16 cellular contexts compared by ENCODE assay signal in the genomic region with DNA sequence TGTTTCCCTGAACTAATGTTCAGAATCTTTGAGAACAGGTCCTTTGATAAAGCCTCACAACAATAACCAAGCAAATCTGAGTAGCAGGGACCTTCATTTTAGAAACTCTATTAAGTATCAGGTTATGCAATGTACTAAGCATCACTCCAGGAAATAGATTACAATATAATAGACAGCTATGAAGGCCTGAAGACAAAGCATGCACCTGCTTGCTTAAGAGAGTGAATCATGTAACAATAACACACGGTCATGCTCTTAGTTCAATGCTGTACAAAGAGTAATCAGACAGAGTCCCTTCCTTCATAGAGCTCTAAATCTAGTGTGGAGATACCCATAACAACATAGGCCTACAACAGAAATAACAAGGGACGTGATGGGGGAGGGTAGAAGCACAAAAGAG. TPM values are rescaled to one million over a fixed set of nuclear protein-coding genes. Genes with fewer than 3 reads are reported as not detected.
DNase-seq lines count a peak whose midpoint lies in the region; ATAC-seq and TF ChIP-seq lines count a peak whose summit lies in the region.
"Had no signal": no experiment of that assay in that cellular context is flagged by ENCODE, and none has a peak within 500 bp of the region (broad histone marks: within the 10 kb centered on the region; RNA-seq: fewer than 3 reads in every experiment).

No MANE protein-coding gene starts in this region.

- no peak overlapping the region for H3K4me3 Mint-ChIP-seq in activated T-cell treated with anti-CD3 and anti-CD28 coated beads, Interleukin-2, amount 50 U/mL, for 4 hours
- H3K4me3 Mint-ChIP-seq: natural killer cell had no signal

- H3K9me3 Mint-ChIP-seq in activated T-cell treated with anti-CD3 and anti-CD28 coated beads, Interleukin-2, amount 50 U/mL, for 4 hours = no peaks in the 10 kb centered on the region
- H3K9me3 Mint-ChIP-seq: natural killer cell had no signal

- DNase-seq in DMS53 treated with DMSO at 0.1 percent for 48 hours (lab: John Stamatoyannopoulos, UW; ENCODE audit: unreplicated experiment) (peak; percentile 98), NCI-H2107 (lab: John Stamatoyannopoulos, UW) (peak; percentile 55), kidney tubule cell (ENCODE audit: low spot score) (peak; percentile 90), GM10266 (ENCODE audit: extremely low spot score) (no peak), KBM-7 (no peak), OCI-LY7 (ENCODE audit: low spot score) (no peak)
- no peak for DNase-seq in activated T-cell treated with anti-CD3 and anti-CD28 coated beads, Interleukin-2, amount 50 U/mL, for 4 hours
- DNase-seq: activated CD8-positive, alpha-beta memory T cell treated with anti-CD3 and anti-CD28 coated beads for 24 hours; heart right ventricle; Kasumi-1; natural killer cell; NCI-H82 had no signal

- no peaks in the 10 kb centered on the region for H3K27me3 Mint-ChIP-seq in activated T-cell treated with anti-CD3 and anti-CD28 coated beads, Interleukin-2, amount 50 U/mL, for 4 hours (ENCODE audit: low read depth)

- H3K27ac ChIP-seq in VCaP (peak overlapping the region; percentile 82; the same call in 1 of the 2 replicates), OCI-LY7 (ENCODE audit: low read depth, low read length, poor library complexity, severe bottlenecking) (no peak overlapping the region)
- H3K27ac ChIP-seq: heart right ventricle, right atrium auricular region, SK-N-MC, vagina had no signal

- no peak overlapping the region for H3K4me3 ChIP-seq in OCI-LY7 (ENCODE audit: low read depth, low read length, poor library complexity, severe bottlenecking)
- H3K4me3 ChIP-seq: heart right ventricle, right atrium auricular region, SK-N-MC, vagina had no signal

- POLR2A ChIA-PET in OCI-LY7 (lab: Charles Lee) = interaction anchor here (1.0 to 3.1 kb wide), 2 partner anchors 8 to 11 kb away, joined by 4 to 18 read pairs; a partner anchor contains a TSS

- H4K20me1 ChIP-seq in OCI-LY7 (ENCODE audit: insufficient read depth, low read length) = no peaks in the 10 kb centered on the region

- no peaks in the 10 kb centered on the region for H3K36me3 Mint-ChIP-seq in activated T-cell treated with anti-CD3 and anti-CD28 coated beads, Interleukin-2, amount 50 U/mL, for 4 hours (ENCODE audit: insufficient read depth)
- H3K36me3 Mint-ChIP-seq: natural killer cell had no signal

- H3K79me2 ChIP-seq in OCI-LY7 (ENCODE audit: insufficient read depth, low read depth, low read length) = no peaks in the 10 kb centered on the region

- H3K36me3 ChIP-seq in OCI-LY7 (ENCODE audit: insufficient read depth, low read length) = no peaks in the 10 kb centered on the region
- H3K36me3 ChIP-seq: heart right ventricle, right atrium auricular region, vagina had no signal

- intact Hi-C loops in OCI-LY7 (cut with micrococcal nuclease; ENCODE audit: unreplicated experiment) = no loop called here

- CTCF ChIA-PET in OCI-LY7 (lab: Charles Lee; ENCODE audit: unreplicated experiment) = interaction anchor here (0.6 kb wide), 1 partner anchor 62 kb away, joined by 3 read pairs; no protein-coding TSS in a partner anchor

- in situ Hi-C loops in KBM-7 (cut with MboI; ENCODE audit: low pct_unique_long_range_greater_than_20kb, low sequenced_read_pairs) = no loop called here

- H3K4me2 ChIP-seq in OCI-LY7 (ENCODE audit: low read length) = no peak overlapping the region

- TF ChIP-seq CTCF in VCaP (conservative IDR thresholded peaks at IDR 0.05) (no peak), GM10266 (IDR thresholded peaks at IDR 0.05; ENCODE audit: control insufficient read depth, insufficient read depth, low read depth, missing control alignments) (no peak), OCI-LY7 (conservative IDR thresholded peaks at IDR 0.05; ENCODE audit: low read length) (no peak)

- ATAC-seq in activated T-cell treated with anti-CD3 and anti-CD28 coated beads, Interleukin-2, amount 50 U/mL, for 4 hours = no peak
- ATAC-seq: heart right ventricle, natural killer cell had no signal

- no peaks in the 10 kb centered on the region for H3K4me1 Mint-ChIP-seq in activated T-cell treated with anti-CD3 and anti-CD28 coated beads, Interleukin-2, amount 50 U/mL, for 4 hours (ENCODE audit: low read depth)
- H3K4me1 Mint-ChIP-seq: natural killer cell had no signal

- no peaks in the 10 kb centered on the region for H3K4me1 ChIP-seq in OCI-LY7 (ENCODE audit: insufficient read depth, low read length, poor library complexity, severe bottlenecking)
- H3K4me1 ChIP-seq: heart right ventricle, right atrium auricular region, vagina had no signal

- H2AFZ ChIP-seq in OCI-LY7 (ENCODE audit: low read length) = no peak overlapping the region

- H3K9me3 ChIP-seq in OCI-LY7 (ENCODE audit: low read length) = no peaks in the 10 kb centered on the region
- H3K9me3 ChIP-seq: heart right ventricle, right atrium auricular region, vagina had no signal

- BruUV-seq in OCI-LY7 (replicated peaks; lab: Mats Ljungman, UMichigan) = no TSS peak

- H3K9me2 ChIP-seq in OCI-LY7 (ENCODE audit: insufficient read depth, low read length) = no peaks in the 10 kb centered on the region

RNA-seq across cellular contexts. Expression of a gene that starts 8.1 kb away (rescaled TPM):
- 100 to 1,000 TPM; 104 to 116 (median 107) TPM for total RNA-seq in activated T-cell treated with anti-CD3 and anti-CD28 coated beads, Interleukin-2, amount 50 U/mL, for 4 hours
- 54.2 and 59.2 TPM in 2 replicates for total RNA-seq in OCI-LY7 (2014; rRNA removed; shearing (Covaris generic))
- 85.8 and 87.5 TPM in 2 replicates for total RNA-seq in OCI-LY7 (2022)

RNA-seq across cellular contexts. Expression of a gene that starts 11.6 kb away (rescaled TPM):
- 1 to 10 TPM; 7.3 to 9.2 (median 7.6) TPM for total RNA-seq in activated T-cell treated with anti-CD3 and anti-CD28 coated beads, Interleukin-2, amount 50 U/mL, for 4 hours
- total RNA-seq in OCI-LY7 (2014; rRNA removed; shearing (Covaris generic)) = 39.8 and 46.6 TPM in 2 replicates
- total RNA-seq in OCI-LY7 (2022) = 54.0 and 60.0 TPM in 2 replicates

Comparison
In these comparisons a context has a peak if more than half of its experiments do, and no peak if none do; other contexts are left out.
1. DNase-seq: peak in DMS53 treated with DMSO at 0.1 percent for 48 hours (single experiment), NCI-H2107 (single experiment) and kidney tubule cell (single experiment); none in GM10266 (single experiment), KBM-7 (single experiment), activated T-cell treated with anti-CD3 and anti-CD28 coated beads, Interleukin-2, amount 50 U/mL, for 4 hours (single experiment) and OCI-LY7 (single experiment).
2. RNA of a gene that starts 11.6 kb away (total RNA-seq): 39.8 to 60.0 TPM in OCI-LY7; 7.3 to 9.2 TPM in activated T-cell treated with anti-CD3 and anti-CD28 coated beads, Interleukin-2, amount 50 U/mL, for 4 hours; every median in the first group is over 4 times any median in the second.